ENCODE assay signal across 12 cellular contexts in the genomic region with DNA sequence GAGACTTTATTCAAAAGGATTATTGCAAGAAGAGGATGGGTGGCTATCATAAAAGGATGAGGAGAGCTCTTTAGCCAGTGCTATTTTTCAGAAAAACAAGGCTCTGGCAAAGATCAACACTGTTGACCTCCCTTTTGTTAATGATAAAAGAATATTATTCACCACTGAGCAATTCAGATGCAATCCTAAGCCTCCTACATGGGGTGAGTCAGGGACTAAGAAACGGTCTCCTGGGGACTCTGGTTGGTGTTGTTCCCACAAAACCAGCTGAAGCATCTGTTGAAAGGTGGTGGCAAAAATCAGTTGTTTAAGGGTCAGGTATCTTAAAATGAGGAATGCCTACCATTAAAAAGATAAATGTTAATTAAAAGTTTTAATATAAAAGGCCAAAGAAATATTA. TPM values are rescaled to one million over a fixed set of nuclear protein-coding genes. Genes with fewer than 3 reads are reported as not detected.
A peak's percentile ranks its signal among the peaks of the same experiment; 100 is the strongest.
DNase-seq lines count a peak whose midpoint lies in the region; ATAC-seq lines count a peak whose summit lies in the region.
"Had no signal": no experiment of that assay in that cellular context is flagged by ENCODE, and none has a peak within 500 bp of the region (broad histone marks: within the 10 kb centered on the region; RNA-seq: fewer than 3 reads in every experiment).

No MANE protein-coding gene starts in this region.

- peak; percentile 70 for DNase-seq in AG20443 (ENCODE audit: low spot score)
- peak; percentile 86 for DNase-seq in M059J (ENCODE audit: low read depth)
- DNase-seq in dedifferentiated amniotic fluid mesenchymal stem cell (ENCODE audit: extremely low spot score): peak; percentile 59
- DNase-seq in myocyte (ENCODE audit: low read depth): peak; percentile 54
- DNase-seq in cortex of kidney (lab: John Stamatoyannopoulos, UW): no peak
- no peak for DNase-seq in activated naive CD4-positive, alpha-beta T cell treated with anti-CD3 and anti-CD28 coated beads, Interleukin-2, amount 50 U/mL, for 16 hours
- DNase-seq: activated CD4-positive, CD25-positive, alpha-beta regulatory T cell treated with anti-CD3 and anti-CD28 coated beads, Interleukin-2, amount 50 U/mL, for 72 hours; MM.1S; nucleus accumbens; uterus had no signal

- no peak for ATAC-seq in GM19035 (IDR thresholded peaks at IDR 0.05; ENCODE audit: unreplicated experiment)
- no peak for ATAC-seq in GM18517 (IDR thresholded peaks at IDR 0.05; ENCODE audit: unreplicated experiment)

RNA-seq across cellular contexts. Expression of gene GCNT1, which starts 7.7 kb away (rescaled TPM):
- 82.2 and 86.3 TPM in 2 replicates for total RNA-seq in M059J (2014; rRNA removed; shearing (Covaris generic))
- total RNA-seq in myocyte: 0.70 and 2.2 TPM in 2 replicates
- polyA plus RNA-seq in myocyte (2012): 5.7 TPM

RNA-seq across cellular contexts. Expression of gene RFK, which starts 57.0 kb away (rescaled TPM):
- 37.6 and 42.7 TPM in 2 replicates for total RNA-seq in M059J (2014; rRNA removed; shearing (Covaris generic))
- 25.6 and 30.6 TPM in 2 replicates for total RNA-seq in myocyte
- 10.9 TPM for polyA plus RNA-seq in myocyte (2012)

Comparison
In these comparisons a context has a peak if more than half of its experiments do, and no peak if none do; other contexts are left out.
1. DNase-seq: peak in AG20443 (single experiment), M059J (single experiment), dedifferentiated amniotic fluid mesenchymal stem cell (single experiment) and myocyte (single experiment); none in cortex of kidney (single experiment) and activated naive CD4-positive, alpha-beta T cell treated with anti-CD3 and anti-CD28 coated beads, Interleukin-2, amount 50 U/mL, for 16 hours (single experiment).
2. RNA of gene GCNT1, which starts 7.7 kb away (total RNA-seq): 82.2 to 86.3 TPM in M059J; 0.70 to 2.2 TPM in myocyte; every median in the first group is over 10 times any median in the second.